Comparison of ENCODE assay signal across 22 cellular contexts in genomic region chr1:205510951-205511330, GRCh38. TPM values are rescaled to one million over a fixed set of nuclear protein-coding genes. Genes with fewer than 3 reads are reported as not detected.
DNase-seq lines count a peak whose midpoint lies in the region; ATAC-seq and TF ChIP-seq lines count a peak whose summit lies in the region.
"Had no signal": no experiment of that assay in that cellular context is flagged by ENCODE, and none has a peak within 500 bp of the region (broad histone marks: within the 10 kb centered on the region; RNA-seq: fewer than 3 reads in every experiment).

No MANE protein-coding gene starts in this region.

- ATAC-seq in heart right ventricle, result no peak
- ATAC-seq in gastroesophageal sphincter, result no peak
- ATAC-seq: A549, GM23338, HCT116 had no signal

- H3K27ac ChIP-seq in heart right ventricle, result peak overlapping the region in 9 of 10 donors; percentile 3 to 94 (median 88)
- H3K27ac ChIP-seq in ascending aorta, result peak overlapping the region; percentile 90 to 92
- peak overlapping the region; percentile 72 for H3K27ac ChIP-seq in layer of hippocampus (ENCODE audit: low read depth, low read length)
- peak overlapping the region; percentile 79 for H3K27ac ChIP-seq in temporal lobe (ENCODE audit: low read depth, low read length)
- peak overlapping the region in 1 of 4 donors; percentile 10 for H3K27ac ChIP-seq in gastroesophageal sphincter
- H3K27ac ChIP-seq: A549, BLaER1 had no signal

- H3K36me3 ChIP-seq in heart right ventricle, result no peaks in the 10 kb centered on the region
- H3K36me3 ChIP-seq in ascending aorta, result no peaks in the 10 kb centered on the region
- no peaks in the 10 kb centered on the region for H3K36me3 ChIP-seq in gastroesophageal sphincter

- H3K9me3 ChIP-seq in heart right ventricle (no peaks in the 10 kb centered on the region), ascending aorta (no peaks in the 10 kb centered on the region), gastroesophageal sphincter (no peaks in the 10 kb centered on the region)
- H3K9me3 ChIP-seq: A549, BLaER1 had no signal

- H3K27me3 ChIP-seq in heart right ventricle (no peaks in the 10 kb centered on the region), ascending aorta (no peaks in the 10 kb centered on the region), layer of hippocampus (ENCODE audit: control insufficient read depth, insufficient read depth, low read length) (no peaks in the 10 kb centered on the region), gastroesophageal sphincter (no peaks in the 10 kb centered on the region)
- H3K27me3 ChIP-seq: BLaER1 had no signal

- WGBS in heart right ventricle, 2 donors, result 60 to 76% methylated on average over 3 of the region's 3 CpGs
- 48 to 71% methylated on average over 2 to 3 of the region's 3 CpGs for WGBS in gastroesophageal sphincter (ENCODE audit: low coverage in 1 of 2), 2 donors

- H3K4me3 ChIP-seq in heart right ventricle, result no peak overlapping the region
- H3K4me3 ChIP-seq in ascending aorta, result no peak overlapping the region
- no peak overlapping the region for H3K4me3 ChIP-seq in gastroesophageal sphincter
- H3K4me3 ChIP-seq: A549, BLaER1, GM23338 had no signal

- no peak for TF ChIP-seq POLR2A in gastroesophageal sphincter (IDR thresholded peaks at IDR 0.05)

- no peak for DNase-seq in heart right ventricle
- DNase-seq in cardiac septum (ENCODE audit: low spot score), result no peak
- DNase-seq in ascending aorta (ENCODE audit: low spot score in 2 of 2), result no peak
- no peak for DNase-seq in DMS79 treated with DMSO at 0.1 percent for 48 hours (lab: John Stamatoyannopoulos, UW)
- no peak for DNase-seq in activated effector memory CD4-positive, alpha-beta T cell treated with Interleukin-2 at 50 U/mL for 16 hours
- DNase-seq: CD4-positive, alpha-beta memory T cell; DMS53; KBM-7; NCI-H187; NCI-H2107; NCI-H510A; NCI-H748 treated with DMSO at 0.1 percent for 48 hours; NK-92 treated with Interleukin-12 subunit alpha and Interleukin-12 subunit beta, amount 100 ng/mL, for 24 hours; OCI-M1; SIG-M5 had no signal

- TF ChIP-seq CTCF in heart right ventricle (IDR thresholded peaks at IDR 0.05) (no peak), ascending aorta (IDR thresholded peaks at IDR 0.05) (no peak), gastroesophageal sphincter (IDR thresholded peaks at IDR 0.05) (no peak)

- no peak for TF ChIP-seq EP300 in gastroesophageal sphincter (IDR thresholded peaks at IDR 0.05)

- H3K4me1 ChIP-seq in heart right ventricle, result peaks cover 36 to 79% (median 64%) of the 10 kb centered on the region in 9 donors
- H3K4me1 ChIP-seq in ascending aorta, result peaks cover 23 to 42% of the 10 kb centered on the region in 2 donors
- H3K4me1 ChIP-seq in gastroesophageal sphincter, result peaks cover 0 to 35% (median 7%) of the 10 kb centered on the region in 3 donors
- H3K4me1 ChIP-seq: A549 had no signal

- intact Hi-C loops in heart right ventricle (cut with DNase I) (no loop called here), cardiac septum (cut with DNase I) (no loop called here), ascending aorta (cut with DNase I) (no loop called here)

RNA-seq across cellular contexts. Expression of gene CDK18, which starts 6.5 kb away (rescaled TPM):
- total RNA-seq in heart right ventricle, result 100 to 1,000 TPM; 122 to 199 (median 164) TPM
- 100 to 1,000 TPM in 1 of 2 donors, 10 to 100 TPM in 1; 41.4 to 156 TPM for polyA plus RNA-seq in heart right ventricle
- 195 TPM for total RNA-seq in cardiac septum
- total RNA-seq in ascending aorta, result 70.0 TPM
- total RNA-seq in temporal lobe, result 1.2 TPM
- 10 to 100 TPM in 1 of 4 donors, 1 to 10 TPM in 3; 5.1 to 13.7 (median 6.3) TPM for total RNA-seq in gastroesophageal sphincter

RNA-seq across cellular contexts. Expression of gene BLACAT1, which starts 55.1 kb away (rescaled TPM):
- under 1 TPM in 1 of 10 donors, not detected in 9; 0.15 TPM for total RNA-seq in heart right ventricle
- not detected for polyA plus RNA-seq in heart right ventricle
- not detected for total RNA-seq in cardiac septum
- total RNA-seq in ascending aorta, result not detected
- 1.5 TPM for total RNA-seq in temporal lobe
- not detected for total RNA-seq in gastroesophageal sphincter
- polyA plus RNA-seq: CD4-positive, alpha-beta memory T cell had no signal
